ENCODE assay signal across 26 cellular contexts in genomic region chr9:31605164-31605563, GRCh38.
A peak's percentile ranks its signal among the peaks of the same experiment; 100 is the strongest.
DNase-seq lines count a peak whose midpoint lies in the region; ATAC-seq, FAIRE-seq and TF ChIP-seq lines count a peak whose summit lies in the region.
"Had no signal": no experiment of that assay in that cellular context is flagged by ENCODE, and none has a peak within 500 bp of the region (broad histone marks: within the 10 kb centered on the region; RNA-seq: fewer than 3 reads in every experiment).

No MANE protein-coding gene starts in this region.

- no peaks in the 10 kb centered on the region for H3F3A ChIP-seq in MM.1S (ENCODE audit: insufficient read depth, low read length)

- H3K9me3 ChIP-seq in MM.1S (replicated peaks; ENCODE audit: insufficient read depth, low read length): no peaks in the 10 kb centered on the region
- H3K9me3 ChIP-seq: A549; BLaER1 treated with 17β-estradiol and CSF1 and Interleukin-3, amounts not matched to agents 10 nM and 100 nM; Caco-2 had no signal

- FAIRE-seq in HTR-8/SVneo (lab: Jason Lieb, UNC): no peak
- FAIRE-seq: A549, D721Med, GM12891, GM19239 had no signal

- peak; percentile 7 for DNase-seq in NCI-H748 (lab: John Stamatoyannopoulos, UW; ENCODE audit: unreplicated experiment)
- DNase-seq in NCI-H748 treated with DMSO at 0.1 percent for 48 hours (lab: John Stamatoyannopoulos, UW): no peak
- peak; percentile 5 for DNase-seq in GM12865 (ENCODE audit: low read depth)
- peak; percentile 69 for DNase-seq in MM.1S
- no peak for DNase-seq in erythroblast (lab: John Stamatoyannopoulos, UW)
- no peak for DNase-seq in activated CD4-positive, alpha-beta T cell treated with anti-CD3 and anti-CD28 coated beads for 1 hour
- DNase-seq in HTR-8/SVneo (ENCODE audit: insufficient read length, low spot score): no peak
- DNase-seq: AML-193; Caco-2; Calu3; CD4-positive, alpha-beta T cell; CD8-positive, alpha-beta T cell; DMS153; DMS53; DMS79; DND-41; EL; GDM1 had no signal

- no peaks in the 10 kb centered on the region for H3K79me2 ChIP-seq in MM.1S (ENCODE audit: low read length)

- peaks cover 15% of the 10 kb centered on the region for H3K4me1 ChIP-seq in MM.1S (ENCODE audit: low read length)
- H3K4me1 ChIP-seq: A549; BLaER1 treated with 17β-estradiol and CSF1 and Interleukin-3, amounts not matched to agents 10 nM and 100 nM; Caco-2 had no signal

- H3K4me3 ChIP-seq in GM12865 (ENCODE audit: low read depth, low read length): no peak overlapping the region
- no peak overlapping the region for H3K4me3 ChIP-seq in MM.1S (ENCODE audit: low read length)
- H3K4me3 ChIP-seq: A549; BLaER1 treated with 17β-estradiol and CSF1 and Interleukin-3, amounts not matched to agents 10 nM and 100 nM had no signal

- no peaks in the 10 kb centered on the region for H3K36me3 ChIP-seq in MM.1S (replicated peaks; ENCODE audit: insufficient read depth, low read length)
- H3K36me3 ChIP-seq: BLaER1 treated with 17β-estradiol and CSF1 and Interleukin-3, amounts not matched to agents 10 nM and 100 nM had no signal

- H2AFZ ChIP-seq in MM.1S (ENCODE audit: low read length): peak overlapping the region; percentile 33

- no peaks in the 10 kb centered on the region for H3K9me2 ChIP-seq in MM.1S (replicated peaks; ENCODE audit: insufficient read depth, low read length)

- no peaks in the 10 kb centered on the region for H3K27me3 ChIP-seq in MM.1S (replicated peaks; ENCODE audit: insufficient read depth, low read length)
- H3K27me3 ChIP-seq: BLaER1 treated with 17β-estradiol and CSF1 and Interleukin-3, amounts not matched to agents 10 nM and 100 nM had no signal

- TF ChIP-seq POLR2A in erythroblast (IDR thresholded peaks at IDR 0.05; ENCODE audit: low read length): no peak

- H3K9ac ChIP-seq in MM.1S (ENCODE audit: low read length): no peak overlapping the region
- H3K9ac ChIP-seq: BLaER1 treated with 17β-estradiol and CSF1 and Interleukin-3, amounts not matched to agents 10 nM and 100 nM had no signal

- no peak overlapping the region for H3K4me2 ChIP-seq in MM.1S (ENCODE audit: low read depth, low read length)
- H3K4me2 ChIP-seq: A549; BLaER1 treated with 17β-estradiol and CSF1 and Interleukin-3, amounts not matched to agents 10 nM and 100 nM had no signal

- H4K20me1 ChIP-seq in MM.1S (ENCODE audit: insufficient read depth, low read length): no peaks in the 10 kb centered on the region
- H4K20me1 ChIP-seq: BLaER1 treated with 17β-estradiol and CSF1 and Interleukin-3, amounts not matched to agents 10 nM and 100 nM had no signal

- TF ChIP-seq CTCF in GM12865 (IDR thresholded peaks at IDR 0.05; ENCODE audit: insufficient read depth, low read depth, low read length, missing control alignments) (no peak), MM.1S (IDR thresholded peaks at IDR 0.05; ENCODE audit: low read length) (no peak)

- peak; percentile 48 for ATAC-seq in HG02870 (IDR thresholded peaks at IDR 0.05; ENCODE audit: unreplicated experiment)
- ATAC-seq: A549; CD8-positive, alpha-beta T cell had no signal

- peak overlapping the region; percentile 35; the same call in 1 of the 2 replicates for H3K27ac ChIP-seq in MM.1S (ENCODE audit: low read length)
- H3K27ac ChIP-seq: 22Rv1; A549; BLaER1 treated with 17β-estradiol and CSF1 and Interleukin-3, amounts not matched to agents 10 nM and 100 nM; C4-2B had no signal

Comparison
In these comparisons a context has a peak if more than half of its experiments do, and no peak if none do; other contexts are left out.
1. DNase-seq: peak in NCI-H748 (single experiment), GM12865 (single experiment) and MM.1S (single experiment); none in NCI-H748 treated with DMSO at 0.1 percent for 48 hours (single experiment), erythroblast (0 of 2), activated CD4-positive, alpha-beta T cell treated with anti-CD3 and anti-CD28 coated beads for 1 hour (single experiment) and HTR-8/SVneo (single experiment).